1 cellular context compared by ENCODE assay signal in the genomic region with DNA sequence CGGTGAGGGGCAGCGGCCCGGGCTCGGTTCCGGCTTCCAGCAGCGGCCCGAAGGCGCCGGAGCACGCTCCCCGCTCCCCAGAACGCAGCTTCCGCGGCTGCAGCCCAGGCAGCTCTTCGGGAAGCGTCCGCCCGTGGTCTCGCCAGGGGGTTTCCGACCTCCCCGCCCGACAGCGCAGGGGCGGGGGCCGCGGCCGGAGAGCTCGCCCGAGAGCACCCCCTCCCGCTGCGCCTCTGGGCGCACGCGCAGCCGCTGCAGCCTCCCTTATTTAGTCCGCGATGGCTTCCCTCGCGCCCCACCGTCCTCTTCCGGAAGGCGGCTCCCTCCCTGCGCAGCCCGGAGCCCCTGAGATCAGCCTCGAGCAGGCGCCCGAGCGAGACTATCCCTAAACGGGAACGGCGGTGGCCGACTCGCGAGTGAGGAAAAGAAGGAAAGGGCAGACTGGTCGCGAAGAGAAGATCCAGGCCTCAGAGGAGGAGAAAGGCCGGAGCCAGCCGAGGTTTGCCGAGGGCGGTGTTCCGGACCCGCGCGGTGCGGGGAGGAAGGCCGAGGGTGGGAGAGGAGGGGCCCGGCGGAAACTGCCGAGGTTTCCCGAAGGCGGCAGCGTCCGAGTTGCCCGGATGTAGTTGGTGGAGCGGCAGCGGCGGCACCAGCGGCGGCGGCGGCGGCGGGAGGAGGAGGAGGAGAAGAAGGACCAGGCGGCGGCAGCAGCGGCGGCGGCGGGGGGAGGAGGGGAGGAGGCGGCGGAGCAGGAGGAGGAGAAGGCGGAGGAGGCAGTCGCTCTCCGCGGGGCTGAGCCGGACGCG.
TF ChIP-seq lines count a peak whose summit lies in the region.

A gene with protein sequence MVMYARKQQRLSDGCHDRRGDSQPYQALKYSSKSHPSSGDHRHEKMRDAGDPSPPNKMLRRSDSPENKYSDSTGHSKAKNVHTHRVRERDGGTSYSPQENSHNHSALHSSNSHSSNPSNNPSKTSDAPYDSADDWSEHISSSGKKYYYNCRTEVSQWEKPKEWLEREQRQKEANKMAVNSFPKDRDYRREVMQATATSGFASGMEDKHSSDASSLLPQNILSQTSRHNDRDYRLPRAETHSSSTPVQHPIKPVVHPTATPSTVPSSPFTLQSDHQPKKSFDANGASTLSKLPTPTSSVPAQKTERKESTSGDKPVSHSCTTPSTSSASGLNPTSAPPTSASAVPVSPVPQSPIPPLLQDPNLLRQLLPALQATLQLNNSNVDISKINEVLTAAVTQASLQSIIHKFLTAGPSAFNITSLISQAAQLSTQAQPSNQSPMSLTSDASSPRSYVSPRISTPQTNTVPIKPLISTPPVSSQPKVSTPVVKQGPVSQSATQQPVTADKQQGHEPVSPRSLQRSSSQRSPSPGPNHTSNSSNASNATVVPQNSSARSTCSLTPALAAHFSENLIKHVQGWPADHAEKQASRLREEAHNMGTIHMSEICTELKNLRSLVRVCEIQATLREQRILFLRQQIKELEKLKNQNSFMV (plus strand): TSS at position 610 of the 806 bp plus-strand sequence. CDS start 462 bp downstream, outside the sequence.

TF ChIP-seq in GM12878, 131 proteins besides CTCF, POLR2A, EP300 and RAD21 (continued from another document and continues in another):
- TF ChIP-seq ZBTB4 (CRISPR knock-in tag; IDR thresholded peaks at IDR 0.05) (no peak), STAT3 (IDR thresholded peaks at IDR 0.05; ENCODE audit: low read depth, low read length) (no peak), GABPA (IDR thresholded peaks at IDR 0.05; ENCODE audit: low read depth) (peak; percentile 76), CHD1 (IDR thresholded peaks at IDR 0.05; ENCODE audit: low read depth, low read length) (no peak), ESRRA (IDR thresholded peaks at IDR 0.05; ENCODE audit: low read length) (no peak), SREBF2 (IDR thresholded peaks at IDR 0.05; ENCODE audit: low read length) (no peak), SP1 (IDR thresholded peaks at IDR 0.05; ENCODE audit: low read depth, low read length) (no peak), RBBP5 (conservative IDR thresholded peaks at IDR 0.05) (0 out of 2 replicates have a peak, but pooled peaks have one; percentile 48), JUNB (IDR thresholded peaks at IDR 0.05) (no peak), MLLT1 (IDR thresholded peaks at IDR 0.05) (peak; percentile 75), MTA2 (IDR thresholded peaks at IDR 0.05; ENCODE audit: low read depth) (no peak), MTA3 (IDR thresholded peaks at IDR 0.05; ENCODE audit: borderline replicate concordance, low read length) (no peak), IRF4 (IDR thresholded peaks at IDR 0.05; ENCODE audit: low read depth, low read length) (peak; percentile 10; the same call in 1 of the 2 replicates), MEF2A (IDR thresholded peaks at IDR 0.05; ENCODE audit: insufficient read depth, low read depth, low read length) (0 out of 2 replicates have a peak, but pooled peaks have one; percentile 3), YBX1 (IDR thresholded peaks at IDR 0.05) (no peak), RUNX3 (IDR thresholded peaks at IDR 0.05; ENCODE audit: low read length) (peak; percentile 20), HCFC1 (IDR thresholded peaks at IDR 0.05; ENCODE audit: low read length) (peak; percentile 64), PML (IDR thresholded peaks at IDR 0.05; ENCODE audit: low read length) (peak; percentile 96), NBN (IDR thresholded peaks at IDR 0.05) (peak; percentile 97), RCOR1 (conservative IDR thresholded peaks at IDR 0.05; ENCODE audit: low read depth, low read length) (no peak), RFX5 (IDR thresholded peaks at IDR 0.05; ENCODE audit: low read depth, low read length) (no peak), SIX5 (IDR thresholded peaks at IDR 0.05; ENCODE audit: low read depth, low read length, severe bottlenecking) (no peak), TCF7 (IDR thresholded peaks at IDR 0.05; ENCODE audit: borderline replicate concordance) (no peak), SPI1 (IDR thresholded peaks at IDR 0.05; ENCODE audit: borderline replicate concordance, insufficient read depth, low read depth, low read length) (no peak), HDAC2 (IDR thresholded peaks at IDR 0.05) (no peak), FOXK2 (IDR thresholded peaks at IDR 0.05) (no peak), LARP7 (IDR thresholded peaks at IDR 0.05) (peak; percentile 97), TCF12 (IDR thresholded peaks at IDR 0.05; ENCODE audit: low read depth, low read length) (0 out of 2 replicates have a peak, but pooled peaks have one; percentile 32), ZBED1 (IDR thresholded peaks at IDR 0.05; ENCODE audit: borderline replicate concordance) (no peak), IKZF1 (conservative IDR thresholded peaks at IDR 0.05) (peak; percentile 98), SUPT20H (IDR thresholded peaks at IDR 0.05; ENCODE audit: borderline replicate concordance, control insufficient read depth, low read depth, low read length) (no peak), ATF2 (IDR thresholded peaks at IDR 0.05; ENCODE audit: low read length) (no peak)
- TF ChIP-seq, protein P1, sequence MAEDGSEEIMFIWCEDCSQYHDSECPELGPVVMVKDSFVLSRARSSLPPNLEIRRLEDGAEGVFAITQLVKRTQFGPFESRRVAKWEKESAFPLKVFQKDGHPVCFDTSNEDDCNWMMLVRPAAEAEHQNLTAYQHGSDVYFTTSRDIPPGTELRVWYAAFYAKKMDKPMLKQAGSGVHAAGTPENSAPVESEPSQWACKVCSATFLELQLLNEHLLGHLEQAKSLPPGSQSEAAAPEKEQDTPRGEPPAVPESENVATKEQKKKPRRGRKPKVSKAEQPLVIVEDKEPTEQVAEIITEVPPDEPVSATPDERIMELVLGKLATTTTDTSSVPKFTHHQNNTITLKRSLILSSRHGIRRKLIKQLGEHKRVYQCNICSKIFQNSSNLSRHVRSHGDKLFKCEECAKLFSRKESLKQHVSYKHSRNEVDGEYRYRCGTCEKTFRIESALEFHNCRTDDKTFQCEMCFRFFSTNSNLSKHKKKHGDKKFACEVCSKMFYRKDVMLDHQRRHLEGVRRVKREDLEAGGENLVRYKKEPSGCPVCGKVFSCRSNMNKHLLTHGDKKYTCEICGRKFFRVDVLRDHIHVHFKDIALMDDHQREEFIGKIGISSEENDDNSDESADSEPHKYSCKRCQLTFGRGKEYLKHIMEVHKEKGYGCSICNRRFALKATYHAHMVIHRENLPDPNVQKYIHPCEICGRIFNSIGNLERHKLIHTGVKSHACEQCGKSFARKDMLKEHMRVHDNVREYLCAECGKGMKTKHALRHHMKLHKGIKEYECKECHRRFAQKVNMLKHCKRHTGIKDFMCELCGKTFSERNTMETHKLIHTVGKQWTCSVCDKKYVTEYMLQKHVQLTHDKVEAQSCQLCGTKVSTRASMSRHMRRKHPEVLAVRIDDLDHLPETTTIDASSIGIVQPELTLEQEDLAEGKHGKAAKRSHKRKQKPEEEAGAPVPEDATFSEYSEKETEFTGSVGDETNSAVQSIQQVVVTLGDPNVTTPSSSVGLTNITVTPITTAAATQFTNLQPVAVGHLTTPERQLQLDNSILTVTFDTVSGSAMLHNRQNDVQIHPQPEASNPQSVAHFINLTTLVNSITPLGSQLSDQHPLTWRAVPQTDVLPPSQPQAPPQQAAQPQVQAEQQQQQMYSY (CRISPR knock-in tag; IDR thresholded peaks at IDR 0.05) = no peak
- TF ChIP-seq, protein P2, sequence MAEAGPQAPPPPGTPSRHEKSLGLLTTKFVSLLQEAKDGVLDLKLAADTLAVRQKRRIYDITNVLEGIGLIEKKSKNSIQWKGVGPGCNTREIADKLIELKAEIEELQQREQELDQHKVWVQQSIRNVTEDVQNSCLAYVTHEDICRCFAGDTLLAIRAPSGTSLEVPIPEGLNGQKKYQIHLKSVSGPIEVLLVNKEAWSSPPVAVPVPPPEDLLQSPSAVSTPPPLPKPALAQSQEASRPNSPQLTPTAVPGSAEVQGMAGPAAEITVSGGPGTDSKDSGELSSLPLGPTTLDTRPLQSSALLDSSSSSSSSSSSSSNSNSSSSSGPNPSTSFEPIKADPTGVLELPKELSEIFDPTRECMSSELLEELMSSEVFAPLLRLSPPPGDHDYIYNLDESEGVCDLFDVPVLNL (IDR thresholded peaks at IDR 0.05; ENCODE audit: low read depth, low read length) = no peak
- TF ChIP-seq, protein P3, sequence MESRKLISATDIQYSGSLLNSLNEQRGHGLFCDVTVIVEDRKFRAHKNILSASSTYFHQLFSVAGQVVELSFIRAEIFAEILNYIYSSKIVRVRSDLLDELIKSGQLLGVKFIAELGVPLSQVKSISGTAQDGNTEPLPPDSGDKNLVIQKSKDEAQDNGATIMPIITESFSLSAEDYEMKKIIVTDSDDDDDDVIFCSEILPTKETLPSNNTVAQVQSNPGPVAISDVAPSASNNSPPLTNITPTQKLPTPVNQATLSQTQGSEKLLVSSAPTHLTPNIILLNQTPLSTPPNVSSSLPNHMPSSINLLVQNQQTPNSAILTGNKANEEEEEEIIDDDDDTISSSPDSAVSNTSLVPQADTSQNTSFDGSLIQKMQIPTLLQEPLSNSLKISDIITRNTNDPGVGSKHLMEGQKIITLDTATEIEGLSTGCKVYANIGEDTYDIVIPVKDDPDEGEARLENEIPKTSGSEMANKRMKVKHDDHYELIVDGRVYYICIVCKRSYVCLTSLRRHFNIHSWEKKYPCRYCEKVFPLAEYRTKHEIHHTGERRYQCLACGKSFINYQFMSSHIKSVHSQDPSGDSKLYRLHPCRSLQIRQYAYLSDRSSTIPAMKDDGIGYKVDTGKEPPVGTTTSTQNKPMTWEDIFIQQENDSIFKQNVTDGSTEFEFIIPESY (IDR thresholded peaks at IDR 0.05) = no peak
- TF ChIP-seq, protein P4, sequence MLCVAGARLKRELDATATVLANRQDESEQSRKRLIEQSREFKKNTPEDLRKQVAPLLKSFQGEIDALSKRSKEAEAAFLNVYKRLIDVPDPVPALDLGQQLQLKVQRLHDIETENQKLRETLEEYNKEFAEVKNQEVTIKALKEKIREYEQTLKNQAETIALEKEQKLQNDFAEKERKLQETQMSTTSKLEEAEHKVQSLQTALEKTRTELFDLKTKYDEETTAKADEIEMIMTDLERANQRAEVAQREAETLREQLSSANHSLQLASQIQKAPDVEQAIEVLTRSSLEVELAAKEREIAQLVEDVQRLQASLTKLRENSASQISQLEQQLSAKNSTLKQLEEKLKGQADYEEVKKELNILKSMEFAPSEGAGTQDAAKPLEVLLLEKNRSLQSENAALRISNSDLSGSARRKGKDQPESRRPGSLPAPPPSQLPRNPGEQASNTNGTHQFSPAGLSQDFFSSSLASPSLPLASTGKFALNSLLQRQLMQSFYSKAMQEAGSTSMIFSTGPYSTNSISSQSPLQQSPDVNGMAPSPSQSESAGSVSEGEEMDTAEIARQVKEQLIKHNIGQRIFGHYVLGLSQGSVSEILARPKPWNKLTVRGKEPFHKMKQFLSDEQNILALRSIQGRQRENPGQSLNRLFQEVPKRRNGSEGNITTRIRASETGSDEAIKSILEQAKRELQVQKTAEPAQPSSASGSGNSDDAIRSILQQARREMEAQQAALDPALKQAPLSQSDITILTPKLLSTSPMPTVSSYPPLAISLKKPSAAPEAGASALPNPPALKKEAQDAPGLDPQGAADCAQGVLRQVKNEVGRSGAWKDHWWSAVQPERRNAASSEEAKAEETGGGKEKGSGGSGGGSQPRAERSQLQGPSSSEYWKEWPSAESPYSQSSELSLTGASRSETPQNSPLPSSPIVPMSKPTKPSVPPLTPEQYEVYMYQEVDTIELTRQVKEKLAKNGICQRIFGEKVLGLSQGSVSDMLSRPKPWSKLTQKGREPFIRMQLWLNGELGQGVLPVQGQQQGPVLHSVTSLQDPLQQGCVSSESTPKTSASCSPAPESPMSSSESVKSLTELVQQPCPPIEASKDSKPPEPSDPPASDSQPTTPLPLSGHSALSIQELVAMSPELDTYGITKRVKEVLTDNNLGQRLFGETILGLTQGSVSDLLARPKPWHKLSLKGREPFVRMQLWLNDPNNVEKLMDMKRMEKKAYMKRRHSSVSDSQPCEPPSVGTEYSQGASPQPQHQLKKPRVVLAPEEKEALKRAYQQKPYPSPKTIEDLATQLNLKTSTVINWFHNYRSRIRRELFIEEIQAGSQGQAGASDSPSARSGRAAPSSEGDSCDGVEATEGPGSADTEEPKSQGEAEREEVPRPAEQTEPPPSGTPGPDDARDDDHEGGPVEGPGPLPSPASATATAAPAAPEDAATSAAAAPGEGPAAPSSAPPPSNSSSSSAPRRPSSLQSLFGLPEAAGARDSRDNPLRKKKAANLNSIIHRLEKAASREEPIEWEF (IDR thresholded peaks at IDR 0.05; ENCODE audit: insufficient replicate concordance, low read depth, low read length) = no peak
